16 cellular contexts compared by ENCODE assay signal in genomic region chr3:79056498-79056897, GRCh38.
DNase-seq lines count a peak whose midpoint lies in the region; ATAC-seq and TF ChIP-seq lines count a peak whose summit lies in the region.
"Had no signal": no experiment of that assay in that cellular context is flagged by ENCODE, and none has a peak within 500 bp of the region (broad histone marks: within the 10 kb centered on the region; RNA-seq: fewer than 3 reads in every experiment).

No MANE protein-coding gene starts in this region.

- no peak overlapping the region for H3K4me3 Mint-ChIP-seq in CD14-positive monocyte
- H3K4me3 Mint-ChIP-seq: CD4-positive, alpha-beta memory T cell had no signal

- peak; percentile 30 for DNase-seq in NCI-H146 (lab: John Stamatoyannopoulos, UW)
- no peak for DNase-seq in NCI-H146 treated with DMSO at 0.1 percent for 48 hours (lab: John Stamatoyannopoulos, UW; ENCODE audit: unreplicated experiment)
- DNase-seq in HEK293T (ENCODE audit: extremely low spot score), result peak; percentile 25
- peak; percentile 64 for DNase-seq in NCI-H69 (lab: John Stamatoyannopoulos, UW)
- DNase-seq in anterior cingulate cortex (lab: John Stamatoyannopoulos, UW), result no peak
- DNase-seq in CD14-positive monocyte (ENCODE audit: low spot score), result no peak
- DNase-seq: 8988T; ACHN; CD4-positive, alpha-beta memory T cell; DND-41; GF-D8; GM23248; IMR-90; KBM-7 had no signal

- no peaks in the 10 kb centered on the region for H3K36me3 Mint-ChIP-seq in CD14-positive monocyte

- H3K9me3 Mint-ChIP-seq in CD14-positive monocyte, result peaks cover 10 to 30% (median 19%) of the 10 kb centered on the region in 7 donors

- H3K27ac Mint-ChIP-seq in CD14-positive monocyte, result no peak overlapping the region
- H3K27ac Mint-ChIP-seq: CD4-positive, alpha-beta memory T cell had no signal

- peaks cover 0 to 2% (median 0%) of the 10 kb centered on the region in 3 donors for H3K27me3 Mint-ChIP-seq in CD14-positive monocyte (ENCODE audit: low read depth in 3 of 3)
- H3K27me3 Mint-ChIP-seq: CD4-positive, alpha-beta memory T cell had no signal

- no peak for ATAC-seq in HG03432 (IDR thresholded peaks at IDR 0.05; ENCODE audit: unreplicated experiment)
- ATAC-seq: HCT116 had no signal

- intact Hi-C loops in CD14-positive monocyte (cut with micrococcal nuclease), result no loop called here

- H3K4me1 Mint-ChIP-seq in CD14-positive monocyte, result no peaks in the 10 kb centered on the region
- H3K4me1 Mint-ChIP-seq: CD4-positive, alpha-beta memory T cell had no signal

- POLR2A ChIA-PET in HEK293T (lab: Yijun Ruan, JAX), result no interaction called here

- CTCF ChIA-PET in HEK293T (lab: Yijun Ruan, JAX), result no interaction called here

- TF ChIP-seq CTCF in CD14-positive monocyte (IDR thresholded peaks at IDR 0.05), result no peak

TF ChIP-seq in HEK293T, 16 proteins besides CTCF, POLR2A, EP300 and RAD21:
- TF ChIP-seq, protein P1, sequence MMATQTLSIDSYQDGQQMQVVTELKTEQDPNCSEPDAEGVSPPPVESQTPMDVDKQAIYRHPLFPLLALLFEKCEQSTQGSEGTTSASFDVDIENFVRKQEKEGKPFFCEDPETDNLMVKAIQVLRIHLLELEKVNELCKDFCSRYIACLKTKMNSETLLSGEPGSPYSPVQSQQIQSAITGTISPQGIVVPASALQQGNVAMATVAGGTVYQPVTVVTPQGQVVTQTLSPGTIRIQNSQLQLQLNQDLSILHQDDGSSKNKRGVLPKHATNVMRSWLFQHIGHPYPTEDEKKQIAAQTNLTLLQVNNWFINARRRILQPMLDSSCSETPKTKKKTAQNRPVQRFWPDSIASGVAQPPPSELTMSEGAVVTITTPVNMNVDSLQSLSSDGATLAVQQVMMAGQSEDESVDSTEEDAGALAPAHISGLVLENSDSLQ (IDR thresholded peaks at IDR 0.05), result peak; percentile 50
- no peak for TF ChIP-seq SP1 (IDR thresholded peaks at IDR 0.05)

Comparison
In these comparisons a context has a peak if more than half of its experiments do, and no peak if none do; other contexts are left out.
1. DNase-seq: peak in NCI-H146 (single experiment), HEK293T (single experiment) and NCI-H69 (single experiment); none in NCI-H146 treated with DMSO at 0.1 percent for 48 hours (single experiment), anterior cingulate cortex (0 of 58) and CD14-positive monocyte (single experiment).